ENCODE assay signal across 3 cellular contexts in genomic region chr19:35050662-35051061, GRCh38. TPM values are rescaled to one million over a fixed set of nuclear protein-coding genes. Genes with fewer than 3 reads are reported as not detected.
"Had no signal": no experiment of that assay in that cellular context is flagged by ENCODE, and none has a peak within 500 bp of the region (broad histone marks: within the 10 kb centered on the region; RNA-seq: fewer than 3 reads in every experiment).

No MANE protein-coding gene starts in this region.

RNA-seq across cellular contexts. Expression of gene HPN, which starts 9.1 kb away (rescaled TPM):
- total RNA-seq: HFFc6, HT1080, IMR-90 had no signal
